Comparison of ENCODE assay signal across 21 cellular contexts in genomic region chr15:63640146-63640545, GRCh38.
"Had no signal": no experiment of that assay in that cellular context is flagged by ENCODE, and none has a peak within 500 bp of the region (broad histone marks: within the 10 kb centered on the region; RNA-seq: fewer than 3 reads in every experiment).

No MANE protein-coding gene starts in this region.

- H3K27me3 Mint-ChIP-seq: stimulated activated naive B cell treated with anti-CD40 and anti-IgM and Interleukin-4, amounts not matched to agents 10 μg/mL and 1 μg/mL and 100 μg/mL, for 72 hours; stimulated activated naive CD8-positive, alpha-beta T cell treated with anti-CD3 and anti-CD28 coated beads, Interleukin-15, amount 100 ng/mL, for 72 hours had no signal

- H3K4me1 Mint-ChIP-seq: natural killer cell; neural crest cell; stimulated activated naive B cell treated with anti-CD40 and anti-IgM and Interleukin-4, amounts not matched to agents 10 μg/mL and 1 μg/mL and 100 μg/mL, for 72 hours had no signal

- FAIRE-seq: frontal cortex, islet of Langerhans, pancreas had no signal

- DNase-seq: cortex of kidney; dorsolateral prefrontal cortex; effector CD8-positive, alpha-beta T cell; heart left ventricle; hippocampal formation; kidney glomerular epithelial cell; natural killer cell; occipital lobe; pancreas; right lobe of liver; spleen; stimulated activated CD4-positive, alpha-beta T cell treated with anti-CD3 and anti-CD28 coated beads, Interleukin-15, amount 100 ng/mL, for 24 hours; stimulated activated CD4-positive, alpha-beta T cell treated with anti-CD3 and anti-CD28 coated beads, Interleukin-1b, Interleukin-23, amount 100 ng/mL, for 48 hours; stimulated activated CD4-positive, alpha-beta T cell treated with anti-CD3 and anti-CD28 coated beads, Interleukin-4, amount 100 ng/mL, for 24 hours; stimulated activated naive B cell treated with anti-CD40 and anti-IgM and Interleukin-4, amounts not matched to agents 10 μg/mL and 1 μg/mL and 100 μg/mL, for 72 hours; stimulated activated naive CD8-positive, alpha-beta T cell treated with anti-CD3 and anti-CD28 coated beads, Interleukin-15, amount 100 ng/mL, for 72 hours; testis; upper lobe of right lung had no signal

- ATAC-seq: heart left ventricle; natural killer cell; pancreas; right lobe of liver; stimulated activated naive B cell treated with anti-CD40 and anti-IgM and Interleukin-4, amounts not matched to agents 10 μg/mL and 1 μg/mL and 100 μg/mL, for 72 hours; stimulated activated naive CD8-positive, alpha-beta T cell treated with anti-CD3 and anti-CD28 coated beads, Interleukin-15, amount 100 ng/mL, for 72 hours; upper lobe of right lung had no signal

- H3K27ac Mint-ChIP-seq: stimulated activated naive CD8-positive, alpha-beta T cell treated with anti-CD3 and anti-CD28 coated beads, Interleukin-15, amount 100 ng/mL, for 72 hours had no signal

- H3K9me3 Mint-ChIP-seq: natural killer cell; neural crest cell; stimulated activated naive B cell treated with anti-CD40 and anti-IgM and Interleukin-4, amounts not matched to agents 10 μg/mL and 1 μg/mL and 100 μg/mL, for 72 hours; stimulated activated naive CD8-positive, alpha-beta T cell treated with anti-CD3 and anti-CD28 coated beads, Interleukin-15, amount 100 ng/mL, for 72 hours had no signal

- H3K4me3 Mint-ChIP-seq: natural killer cell; neural crest cell; stimulated activated naive B cell treated with anti-CD40 and anti-IgM and Interleukin-4, amounts not matched to agents 10 μg/mL and 1 μg/mL and 100 μg/mL, for 72 hours; stimulated activated naive CD8-positive, alpha-beta T cell treated with anti-CD3 and anti-CD28 coated beads, Interleukin-15, amount 100 ng/mL, for 72 hours had no signal
